ENCODE assay signal across 1 cellular context in the genomic region with DNA sequence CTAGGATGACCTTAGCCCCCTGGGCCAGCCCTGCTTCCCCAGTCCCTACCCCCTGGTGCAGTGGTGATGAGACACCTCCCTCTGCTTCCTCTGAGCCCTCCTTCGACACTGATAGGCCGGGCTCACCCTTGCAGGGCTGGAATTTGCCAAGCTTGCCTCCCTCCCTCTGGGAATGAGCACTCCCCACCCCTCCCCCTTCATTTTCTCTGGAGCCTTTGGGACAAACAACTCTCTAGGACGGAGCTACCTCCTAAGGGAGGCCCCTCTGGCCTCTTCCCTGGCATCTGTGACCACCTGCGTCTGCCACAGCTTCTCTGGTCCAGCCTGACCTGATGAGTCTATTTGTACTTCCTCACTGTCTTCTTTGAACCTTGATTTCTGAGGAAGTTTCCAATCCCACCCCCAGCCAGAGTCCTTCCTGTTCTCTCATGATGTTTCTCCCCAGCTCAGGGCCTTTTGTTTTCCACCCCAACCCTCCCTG.
TF ChIP-seq lines count a peak whose summit lies in the region.

No MANE protein-coding gene starts in this region.

TF ChIP-seq in WTC11, 78 proteins besides CTCF, POLR2A, EP300 and RAD21 (continued from another document):
- 0 out of 2 replicates have a peak, but pooled peaks have one; percentile 37 for TF ChIP-seq NFE2L1 (CRISPR knock-in tag; IDR thresholded peaks at IDR 0.05)
